ENCODE assay signal across 25 cellular contexts in genomic region chrX:10246846-10247245, GRCh38.
DNase-seq lines count a peak whose midpoint lies in the region; ATAC-seq, FAIRE-seq and TF ChIP-seq lines count a peak whose summit lies in the region.
"Had no signal": no experiment of that assay in that cellular context is flagged by ENCODE, and none has a peak within 500 bp of the region (broad histone marks: within the 10 kb centered on the region; RNA-seq: fewer than 3 reads in every experiment).

No MANE protein-coding gene starts in this region.

- DNase-seq in left ventricle myocardium superior (no peak), Right ventricle myocardium inferior (ENCODE audit: missing footprints) (no peak), testis (peak; percentile 56), osteocyte (ENCODE audit: extremely low spot score, unreplicated experiment) (no peak), T-helper 1 cell (no peak), urothelium cell line (ENCODE audit: low spot score) (no peak)
- DNase-seq: 8988T; ACHN; AML-193; BE2C; CD4-positive, alpha-beta T cell; CD8-positive, alpha-beta memory T cell; DMS 273 treated with DMSO at 0.1 percent for 48 hours; DMS79 treated with DMSO at 0.1 percent for 48 hours; GOT3; HFFc6 had no signal

- peaks cover 3 to 9% (median 6%) of the 10 kb centered on the region in 5 experiments for H3K9me3 Mint-ChIP-seq in brain
- H3K9me3 Mint-ChIP-seq in osteocyte (ENCODE audit: unreplicated experiment) = peaks cover 4% of the 10 kb centered on the region
- H3K9me3 Mint-ChIP-seq: HFFc6 had no signal

- H3K27ac Mint-ChIP-seq in brain (peak overlapping the region in 3 of 5 experiments; percentile 38 to 81 (median 61)), osteocyte (ENCODE audit: unreplicated experiment) (no peak overlapping the region)
- H3K27ac Mint-ChIP-seq: CD4-positive, alpha-beta T cell; CD8-positive, alpha-beta memory T cell; HFFc6 had no signal

- peaks cover under 1% of the 10 kb centered on the region for H3K27me3 Mint-ChIP-seq in brain
- H3K27me3 Mint-ChIP-seq in osteocyte (ENCODE audit: unreplicated experiment) = no peaks in the 10 kb centered on the region
- H3K27me3 Mint-ChIP-seq: CD4-positive, alpha-beta T cell had no signal

- ATAC-seq in left ventricle myocardium superior (peak; percentile 42), Right ventricle myocardium inferior (no peak)
- ATAC-seq: A549 had no signal

- no peaks in the 10 kb centered on the region for H3K27me3 ChIP-seq in testis
- H3K27me3 ChIP-seq: BE2C had no signal

- H3K9me3 ChIP-seq in testis = no peaks in the 10 kb centered on the region
- H3K9me3 ChIP-seq: A549, BE2C, HAP-1 had no signal

- no peak overlapping the region for H3K4me3 ChIP-seq in testis
- H3K4me3 ChIP-seq: A549; BLaER1 treated with 17β-estradiol and CSF1 and Interleukin-3, amounts not matched to agents 10 nM and 100 nM; HAP-1 had no signal

- no peaks in the 10 kb centered on the region for H3K36me3 Mint-ChIP-seq in brain
- no peaks in the 10 kb centered on the region for H3K36me3 Mint-ChIP-seq in osteocyte (ENCODE audit: unreplicated experiment)
- H3K36me3 Mint-ChIP-seq: CD14-positive monocyte; CD8-positive, alpha-beta memory T cell had no signal

- WGBS in testis, 2 donors = 53 to 71% methylated on average over 2 of the region's 2 CpGs

- peaks cover 8% of the 10 kb centered on the region for H3K4me1 ChIP-seq in testis
- H3K4me1 ChIP-seq: A549, BE2C, HAP-1 had no signal

- no peak overlapping the region for H3K4me3 Mint-ChIP-seq in brain
- H3K4me3 Mint-ChIP-seq in osteocyte (ENCODE audit: unreplicated experiment) = no peak overlapping the region
- H3K4me3 Mint-ChIP-seq: CD14-positive monocyte; CD4-positive, alpha-beta T cell; CD8-positive, alpha-beta memory T cell; HFFc6 had no signal

- no peak overlapping the region for H3K27ac ChIP-seq in testis
- H3K27ac ChIP-seq: A549; BLaER1 treated with 17β-estradiol and CSF1 and Interleukin-3, amounts not matched to agents 10 nM and 100 nM had no signal

- H3K36me3 ChIP-seq in testis (ENCODE audit: low read depth, missing control alignments) = no peaks in the 10 kb centered on the region
- H3K36me3 ChIP-seq: BE2C; BLaER1 treated with 17β-estradiol and CSF1 and Interleukin-3, amounts not matched to agents 10 nM and 100 nM; HAP-1 had no signal

- H3K4me1 Mint-ChIP-seq in brain (peaks cover 35% of the 10 kb centered on the region), osteocyte (ENCODE audit: unreplicated experiment) (no peaks in the 10 kb centered on the region)
- H3K4me1 Mint-ChIP-seq: CD14-positive monocyte; CD8-positive, alpha-beta memory T cell had no signal

- intact Hi-C loops in left ventricle myocardium superior (cut with micrococcal nuclease) (no loop called here), Right ventricle myocardium inferior (cut with DNase I) (no loop called here), testis (cut with DNase I; ENCODE audit: low total_unique reads) (no loop called here)

- TF ChIP-seq POLR2A in testis (IDR thresholded peaks at IDR 0.05) = no peak

- no peak for FAIRE-seq in urothelium cell line (lab: Jason Lieb, UNC)
- FAIRE-seq: A549, D721Med, G401.6, GM12892, H54 had no signal

- TF ChIP-seq CTCF in brain (conservative IDR thresholded peaks at IDR 0.05) (no peak), testis (IDR thresholded peaks at IDR 0.05) (no peak), osteocyte (IDR thresholded peaks at IDR 0.05) (no peak)
